ENCODE assay signal across 1 cellular context in genomic region chr7:17305387-17306171, GRCh38.
TF ChIP-seq lines count a peak whose summit lies in the region.

No MANE protein-coding gene starts in this region.

TF ChIP-seq in IMR-90, 13 proteins besides CTCF, POLR2A, EP300 and RAD21 (continued from another document):
- no peak for TF ChIP-seq ELK1 (IDR thresholded peaks at IDR 0.05; ENCODE audit: borderline replicate concordance, low read depth, low read length)
- TF ChIP-seq MAFK (IDR thresholded peaks at IDR 0.05; ENCODE audit: low read depth, low read length), result no peak
- TF ChIP-seq FOS (IDR thresholded peaks at IDR 0.05; ENCODE audit: low read depth, low read length), result no peak
- TF ChIP-seq RFX5 (IDR thresholded peaks at IDR 0.05; ENCODE audit: low read depth, low read length), result no peak
- TF ChIP-seq MXI1 (IDR thresholded peaks at IDR 0.05; ENCODE audit: borderline replicate concordance, low read depth, low read length), result no peak
TF ChIP-seq in IMR-90: peak in this region for 0.
